ENCODE assay signal across 8 cellular contexts in the genomic region with DNA sequence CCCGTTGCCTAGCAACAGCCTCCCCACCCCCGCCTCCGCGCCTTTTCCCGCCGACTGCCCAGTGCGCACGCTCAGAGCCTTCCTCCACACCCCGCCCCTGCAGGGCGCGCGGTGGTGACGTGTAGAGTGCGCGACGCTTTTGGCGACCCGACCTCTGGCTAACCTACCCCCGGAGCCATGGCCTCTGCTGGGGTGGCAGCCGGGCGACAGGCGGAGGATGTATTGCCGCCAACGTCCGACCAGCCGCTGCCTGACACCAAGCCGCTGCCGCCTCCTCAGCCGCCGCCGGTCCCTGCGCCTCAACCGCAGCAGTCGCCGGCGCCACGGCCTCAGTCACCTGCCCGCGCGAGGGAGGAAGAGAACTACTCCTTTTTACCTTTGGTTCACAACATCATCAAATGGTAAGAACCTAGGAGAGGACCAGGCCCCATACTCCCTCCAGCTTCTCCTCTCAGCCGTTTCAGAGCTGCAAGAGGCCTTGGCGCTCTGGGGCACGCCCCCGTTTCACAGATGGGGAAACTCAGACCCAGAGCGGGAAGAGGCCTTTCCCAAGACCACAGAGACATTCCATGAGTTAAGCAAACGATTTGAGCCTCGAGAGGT. TPM values are rescaled to one million over a fixed set of nuclear protein-coding genes. Genes with fewer than 3 reads are reported as not detected.
DNase-seq lines count a peak whose midpoint lies in the region; ATAC-seq, FAIRE-seq and TF ChIP-seq lines count a peak whose summit lies in the region.

A gene with protein sequence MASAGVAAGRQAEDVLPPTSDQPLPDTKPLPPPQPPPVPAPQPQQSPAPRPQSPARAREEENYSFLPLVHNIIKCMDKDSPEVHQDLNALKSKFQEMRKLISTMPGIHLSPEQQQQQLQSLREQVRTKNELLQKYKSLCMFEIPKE (plus strand): TSS at position 136 of the 603 bp plus-strand sequence. CDS start 42 bp downstream, at position 178.

- peak within 1 kb of the TSS; percentile 76 for H3K4me2 ChIP-seq in mammary epithelial cell (ENCODE audit: insufficient read depth, low read depth, low read length)

- TF ChIP-seq CTCF in WTC11 (IDR thresholded peaks at IDR 0.05) (no peak), mammary epithelial cell (conservative IDR thresholded peaks at IDR 0.05 in 1 of 2, IDR thresholded peaks at IDR 0.05 in 1 of 2; ENCODE audit: extremely low read depth in 1 of 2, insufficient read depth in 1 of 2, low read depth in 1 of 2, low read length in 2 of 2) (no peak)

- H3K27me3 ChIP-seq in mammary epithelial cell (ENCODE audit: insufficient read depth, low read length) = no peaks in the 10 kb centered on the region

- peak within 1 kb of the TSS; percentile 86 for H3K27ac ChIP-seq in mammary epithelial cell (ENCODE audit: insufficient read depth, low read depth, low read length)
- peak within 1 kb of the TSS; percentile 80 to 98 (median 93) for H3K27ac ChIP-seq in skin epidermis

- no peaks in the 10 kb centered on the region for H3K9me3 Mint-ChIP-seq in WTC11

- peak within 1 kb of the TSS; percentile 90 for H3K9ac ChIP-seq in mammary epithelial cell (ENCODE audit: insufficient read depth, low read length)

- H3K27ac Mint-ChIP-seq in WTC11 = peak within 1 kb of the TSS; percentile 98

- 1% methylated on average over 19 of the region's 47 CpGs for WGBS in mammary epithelial cell (ENCODE audit: low coverage, missing lambda C conversion rate)

- peak; percentile 84 for FAIRE-seq in GM18507 (lab: Jason Lieb, UNC)

- H4K20me1 ChIP-seq in mammary epithelial cell (ENCODE audit: insufficient read depth, low read length) = no peaks in the 10 kb centered on the region

- CTCF ChIA-PET in WTC11 (lab: Charles Lee) (no interaction called here), mammary epithelial cell (lab: Charles Lee; ENCODE audit: low non-redundant PET) (no interaction called here)

- BruUV-seq in mammary epithelial cell (replicated peaks; lab: Mats Ljungman, UMichigan) = TSS peak; percentile 61

- no peaks in the 10 kb centered on the region for H3K9me3 ChIP-seq in mammary epithelial cell (replicated peaks; ENCODE audit: insufficient read depth, low read length)

- intact Hi-C loops in mammary epithelial cell (cut with micrococcal nuclease) = loop anchor here (5.0 kb wide), 1 partner anchor 60 kb away; no protein-coding TSS in a partner anchor

- POLR2A ChIA-PET in WTC11 (lab: Charles Lee) = interaction anchor here (0.7 kb wide), 1 partner anchor 530 kb away, joined by 3 read pairs; no protein-coding TSS in a partner anchor

- DNase-seq in GM18507 (ENCODE audit: extremely low spot score, insufficient read length, low read depth) (peak; percentile 97), NCI-H2196 treated with DMSO at 0.1 percent for 48 hours (lab: John Stamatoyannopoulos, UW; ENCODE audit: unreplicated experiment) (peak; percentile 39), WTC11 (ENCODE audit: low spot score) (peak; percentile 95), mammary epithelial cell (peak; percentile 85), iPS-NIHi11 (ENCODE audit: low spot score) (peak; percentile 99)

- ATAC-seq in HG03064 (IDR thresholded peaks at IDR 0.05; ENCODE audit: low read depth, unreplicated experiment) = peak; percentile 70
- ATAC-seq in WTC11 = peak; percentile 95
- no peak for ATAC-seq in HG03469 (IDR thresholded peaks at IDR 0.05; ENCODE audit: unreplicated experiment)

- dilution Hi-C loops in mammary epithelial cell (cut with HindIII; ENCODE audit: low sequenced_read_pairs) = loop anchor here (5.0 kb wide), 1 partner anchor 85 kb away; no protein-coding TSS in a partner anchor

- H3K4me3 Mint-ChIP-seq in WTC11 = peak within 1 kb of the TSS; percentile 98

- peaks cover 8% of the 10 kb centered on the region; the same call in 1 of the 2 replicates for H3K27me3 Mint-ChIP-seq in WTC11 (ENCODE audit: low read depth)

- H2AFZ ChIP-seq in mammary epithelial cell (ENCODE audit: low read depth, low read length) = peak within 1 kb of the TSS; percentile 99

- peaks cover 27% of the 10 kb centered on the region for H3K4me1 ChIP-seq in mammary epithelial cell (ENCODE audit: insufficient read depth, low read length)

- H3K4me1 Mint-ChIP-seq in WTC11 = peaks cover 17% of the 10 kb centered on the region

- H3K36me3 ChIP-seq in mammary epithelial cell (ENCODE audit: insufficient read depth, low read length) = no peaks in the 10 kb centered on the region

- H3K4me3 ChIP-seq in mammary epithelial cell (replicated peaks in 1 of 3; ENCODE audit: insufficient read depth in 1 of 3, low read depth in 2 of 3, low read length in 3 of 3) (peak within 1 kb of the TSS; percentile 81 to 99 (median 96)), skin epidermis (peak within 1 kb of the TSS; percentile 62 to 96 (median 91))

- in situ Hi-C loops in mammary epithelial cell (cut with MboI; ENCODE audit: low sequenced_read_pairs in 2 of 2) = no loop called here

- H3K36me3 Mint-ChIP-seq in WTC11 = peaks cover 1% of the 10 kb centered on the region; the same call in 1 of the 2 replicates

- peaks cover 51% of the 10 kb centered on the region for H3K79me2 ChIP-seq in mammary epithelial cell (ENCODE audit: insufficient read depth, low read length)

TF ChIP-seq in WTC11, 78 proteins besides CTCF, POLR2A, EP300 and RAD21 (continues in another document):
- 0 out of 2 replicates have a peak, but pooled peaks have one; percentile 44 for TF ChIP-seq RELA (CRISPR knock-in tag; IDR thresholded peaks at IDR 0.05; ENCODE audit: borderline replicate concordance)
- no peak for TF ChIP-seq GTF2I (CRISPR knock-in tag; conservative IDR thresholded peaks at IDR 0.05)
- no peak for TF ChIP-seq NFATC4 (CRISPR knock-in tag; IDR thresholded peaks at IDR 0.05)
- no peak for TF ChIP-seq CBFB (CRISPR knock-in tag; IDR thresholded peaks at IDR 0.05; ENCODE audit: low read depth)
- no peak for TF ChIP-seq FOXJ3 (CRISPR knock-in tag; IDR thresholded peaks at IDR 0.05; ENCODE audit: borderline replicate concordance)
- TF ChIP-seq, protein P1, sequence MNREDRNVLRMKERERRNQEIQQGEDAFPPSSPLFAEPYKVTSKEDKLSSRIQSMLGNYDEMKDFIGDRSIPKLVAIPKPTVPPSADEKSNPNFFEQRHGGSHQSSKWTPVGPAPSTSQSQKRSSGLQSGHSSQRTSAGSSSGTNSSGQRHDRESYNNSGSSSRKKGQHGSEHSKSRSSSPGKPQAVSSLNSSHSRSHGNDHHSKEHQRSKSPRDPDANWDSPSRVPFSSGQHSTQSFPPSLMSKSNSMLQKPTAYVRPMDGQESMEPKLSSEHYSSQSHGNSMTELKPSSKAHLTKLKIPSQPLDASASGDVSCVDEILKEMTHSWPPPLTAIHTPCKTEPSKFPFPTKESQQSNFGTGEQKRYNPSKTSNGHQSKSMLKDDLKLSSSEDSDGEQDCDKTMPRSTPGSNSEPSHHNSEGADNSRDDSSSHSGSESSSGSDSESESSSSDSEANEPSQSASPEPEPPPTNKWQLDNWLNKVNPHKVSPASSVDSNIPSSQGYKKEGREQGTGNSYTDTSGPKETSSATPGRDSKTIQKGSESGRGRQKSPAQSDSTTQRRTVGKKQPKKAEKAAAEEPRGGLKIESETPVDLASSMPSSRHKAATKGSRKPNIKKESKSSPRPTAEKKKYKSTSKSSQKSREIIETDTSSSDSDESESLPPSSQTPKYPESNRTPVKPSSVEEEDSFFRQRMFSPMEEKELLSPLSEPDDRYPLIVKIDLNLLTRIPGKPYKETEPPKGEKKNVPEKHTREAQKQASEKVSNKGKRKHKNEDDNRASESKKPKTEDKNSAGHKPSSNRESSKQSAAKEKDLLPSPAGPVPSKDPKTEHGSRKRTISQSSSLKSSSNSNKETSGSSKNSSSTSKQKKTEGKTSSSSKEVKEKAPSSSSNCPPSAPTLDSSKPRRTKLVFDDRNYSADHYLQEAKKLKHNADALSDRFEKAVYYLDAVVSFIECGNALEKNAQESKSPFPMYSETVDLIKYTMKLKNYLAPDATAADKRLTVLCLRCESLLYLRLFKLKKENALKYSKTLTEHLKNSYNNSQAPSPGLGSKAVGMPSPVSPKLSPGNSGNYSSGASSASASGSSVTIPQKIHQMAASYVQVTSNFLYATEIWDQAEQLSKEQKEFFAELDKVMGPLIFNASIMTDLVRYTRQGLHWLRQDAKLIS (CRISPR knock-in tag; IDR thresholded peaks at IDR 0.05; ENCODE audit: borderline replicate concordance) = no peak
- TF ChIP-seq, protein P2, sequence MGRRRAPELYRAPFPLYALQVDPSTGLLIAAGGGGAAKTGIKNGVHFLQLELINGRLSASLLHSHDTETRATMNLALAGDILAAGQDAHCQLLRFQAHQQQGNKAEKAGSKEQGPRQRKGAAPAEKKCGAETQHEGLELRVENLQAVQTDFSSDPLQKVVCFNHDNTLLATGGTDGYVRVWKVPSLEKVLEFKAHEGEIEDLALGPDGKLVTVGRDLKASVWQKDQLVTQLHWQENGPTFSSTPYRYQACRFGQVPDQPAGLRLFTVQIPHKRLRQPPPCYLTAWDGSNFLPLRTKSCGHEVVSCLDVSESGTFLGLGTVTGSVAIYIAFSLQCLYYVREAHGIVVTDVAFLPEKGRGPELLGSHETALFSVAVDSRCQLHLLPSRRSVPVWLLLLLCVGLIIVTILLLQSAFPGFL (CRISPR knock-in tag; IDR thresholded peaks at IDR 0.05; ENCODE audit: borderline replicate concordance) = no peak
- TF ChIP-seq HMGA2 (CRISPR knock-in tag; IDR thresholded peaks at IDR 0.05) = no peak
- TF ChIP-seq FOXP1 (CRISPR knock-in tag; IDR thresholded peaks at IDR 0.05; ENCODE audit: borderline replicate concordance) = peak; percentile 54; the same call in 1 of the 2 replicates
- TF ChIP-seq EMX1 (CRISPR knock-in tag; IDR thresholded peaks at IDR 0.05) = no peak
- TF ChIP-seq, protein P3, sequence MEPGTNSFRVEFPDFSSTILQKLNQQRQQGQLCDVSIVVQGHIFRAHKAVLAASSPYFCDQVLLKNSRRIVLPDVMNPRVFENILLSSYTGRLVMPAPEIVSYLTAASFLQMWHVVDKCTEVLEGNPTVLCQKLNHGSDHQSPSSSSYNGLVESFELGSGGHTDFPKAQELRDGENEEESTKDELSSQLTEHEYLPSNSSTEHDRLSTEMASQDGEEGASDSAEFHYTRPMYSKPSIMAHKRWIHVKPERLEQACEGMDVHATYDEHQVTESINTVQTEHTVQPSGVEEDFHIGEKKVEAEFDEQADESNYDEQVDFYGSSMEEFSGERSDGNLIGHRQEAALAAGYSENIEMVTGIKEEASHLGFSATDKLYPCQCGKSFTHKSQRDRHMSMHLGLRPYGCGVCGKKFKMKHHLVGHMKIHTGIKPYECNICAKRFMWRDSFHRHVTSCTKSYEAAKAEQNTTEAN (CRISPR knock-in tag; IDR thresholded peaks at IDR 0.05) = peak; percentile 62; the same call in 1 of the 2 replicates
- no peak for TF ChIP-seq TEAD4 (CRISPR knock-in tag; IDR thresholded peaks at IDR 0.05)
- 0 out of 2 replicates have a peak, but pooled peaks have one; percentile 53 for TF ChIP-seq ETV6 (CRISPR knock-in tag; IDR thresholded peaks at IDR 0.05)

RNA-seq across cellular contexts. Expression of the gene that starts here (rescaled TPM):
- 15.9 to 21.1 TPM (median 18.1 TPM) in 3 replicates for total RNA-seq in WTC11 (2021)
- 10 to 100 TPM; 13.9 to 18.8 TPM for total RNA-seq in mammary epithelial cell
- polyA plus RNA-seq in mammary epithelial cell = 13.6 TPM
- 4.2 TPM for polyA minus RNA-seq in mammary epithelial cell

Comparison
In these comparisons a context has a peak if more than half of its experiments do, and no peak if none do; other contexts are left out.
1. DNase-seq: peak in every context shown above with its lines; median percentile 99 in iPS-NIHi11; 97 in GM18507; 95 in WTC11; 85 in mammary epithelial cell; 39 in NCI-H2196 treated with DMSO at 0.1 percent for 48 hours.